20 cellular contexts compared by ENCODE assay signal in genomic region chr1:61436491-61437120, GRCh38.
A peak's percentile ranks its signal among the peaks of the same experiment; 100 is the strongest.
DNase-seq lines count a peak whose midpoint lies in the region; ATAC-seq and TF ChIP-seq lines count a peak whose summit lies in the region.
"Had no signal": no experiment of that assay in that cellular context is flagged by ENCODE, and none has a peak within 500 bp of the region (broad histone marks: within the 10 kb centered on the region; RNA-seq: fewer than 3 reads in every experiment).

No MANE protein-coding gene starts in this region.

- WGBS in right cardiac atrium = 38% methylated on average over 5 of the region's 5 CpGs

- H3K36me3 ChIP-seq in GM23338 (ENCODE audit: insufficient read depth) (no peaks in the 10 kb centered on the region), breast epithelium (no peaks in the 10 kb centered on the region)
- H3K36me3 ChIP-seq: adrenal gland, uterus had no signal

- no peak overlapping the region for H3K4me3 Mint-ChIP-seq in GM23338
- H3K4me3 Mint-ChIP-seq: activated B cell treated with CpG ODN at 0.5 μM for 24 hours; CD4-positive, alpha-beta T cell had no signal

- H3K27ac Mint-ChIP-seq in GM23338 = no peak overlapping the region
- H3K27ac Mint-ChIP-seq: activated B cell treated with CpG ODN at 0.5 μM for 24 hours; activated T-helper 2 cell treated with anti-CD3 and anti-CD28 coated beads, Interferon-gamma antibody, Interleukin-2, Interleukin-4, amounts not matched to agents 10 μg/mL and 5 μg/mL and 100 μg/mL, durations not matched to agents 14 hours and 24 hours and 36 hours; CD4-positive, alpha-beta T cell had no signal

- H3F3A ChIP-seq in GM23338 (replicated peaks; ENCODE audit: low read depth) = no peaks in the 10 kb centered on the region

- H3K4me3 ChIP-seq in GM23338 = no peak overlapping the region
- H3K4me3 ChIP-seq in breast epithelium = no peak overlapping the region
- H3K4me3 ChIP-seq in right cardiac atrium (ENCODE audit: low read length) = no peak overlapping the region
- no peak overlapping the region for H3K4me3 ChIP-seq in retinal pigment epithelial cell (ENCODE audit: low read length)
- H3K4me3 ChIP-seq: adrenal gland, GM23248, uterus had no signal

- intact Hi-C loops in breast epithelium (cut with DNase I; ENCODE audit: low total_unique reads) = no loop called here
- intact Hi-C loops in right cardiac atrium (cut with DNase I) = no loop called here

- H3K27me3 ChIP-seq in GM23338 (ENCODE audit: insufficient read depth) (no peaks in the 10 kb centered on the region), breast epithelium (no peaks in the 10 kb centered on the region), right cardiac atrium (ENCODE audit: control insufficient read depth, insufficient read depth) (no peaks in the 10 kb centered on the region)
- H3K27me3 ChIP-seq: adrenal gland, uterus had no signal

- peak; percentile 26 for DNase-seq in GM23338 (ENCODE audit: low spot score)
- DNase-seq in breast epithelium (ENCODE audit: low spot score in 2 of 2) = no peak
- peak; percentile 50 to 67 (median 56) for DNase-seq in right cardiac atrium
- DNase-seq in retinal pigment epithelial cell (ENCODE audit: low read depth) = peak; percentile 88
- no peak for DNase-seq in NCI-H1417 (lab: John Stamatoyannopoulos, UW)
- DNase-seq in putamen (ENCODE audit: low spot score) = no peak
- DNase-seq in DMS79 treated with DMSO at 0.1 percent for 48 hours (lab: John Stamatoyannopoulos, UW) = no peak
- DNase-seq in HuH-7.5 (ENCODE audit: low spot score) = no peak
- DNase-seq: activated B cell treated with CpG ODN at 0.5 μM for 24 hours; CD4-positive, alpha-beta T cell; NCI-H1105; NCI-H2171 treated with DMSO at 0.1 percent for 48 hours; stimulated activated naive CD4-positive, alpha-beta T cell treated with Interleukin-2 at 50 U/mL for 16 hours; uterus had no signal

- H3K9me3 ChIP-seq in breast epithelium (no peaks in the 10 kb centered on the region), right cardiac atrium (ENCODE audit: control insufficient read depth, low read length) (no peaks in the 10 kb centered on the region)
- H3K9me3 ChIP-seq: adrenal gland, uterus had no signal

- peak overlapping the region; percentile 9; the same call in 1 of the 2 replicates for H3K4me2 ChIP-seq in GM23338
- H3K4me2 ChIP-seq: KMS-11 had no signal

- H3K9me3 Mint-ChIP-seq in GM23338 = no peaks in the 10 kb centered on the region
- H3K9me3 Mint-ChIP-seq: activated B cell treated with CpG ODN at 0.5 μM for 24 hours; activated T-helper 2 cell treated with anti-CD3 and anti-CD28 coated beads, Interferon-gamma antibody, Interleukin-2, Interleukin-4, amounts not matched to agents 10 μg/mL and 5 μg/mL and 100 μg/mL, durations not matched to agents 14 hours and 24 hours and 36 hours; CD4-positive, alpha-beta T cell had no signal

- no peaks in the 10 kb centered on the region for H3K27me3 Mint-ChIP-seq in GM23338 (ENCODE audit: insufficient read depth, low read depth, poor library complexity)
- H3K27me3 Mint-ChIP-seq: CD4-positive, alpha-beta T cell had no signal

- no peaks in the 10 kb centered on the region for H3K9me2 ChIP-seq in GM23338 (ENCODE audit: insufficient read depth)

- H3K27ac ChIP-seq in GM23338 (ENCODE audit: low read depth) (no peak overlapping the region), breast epithelium (peak overlapping the region; percentile 26 to 50), right cardiac atrium (ENCODE audit: low read length) (peak overlapping the region; percentile 94)
- H3K27ac ChIP-seq: epithelial cell of prostate, GM23248, KMS-11, parathyroid adenoma, uterus had no signal

- peaks cover 8% of the 10 kb centered on the region for H3K4me1 Mint-ChIP-seq in GM23338
- H3K4me1 Mint-ChIP-seq: activated B cell treated with CpG ODN at 0.5 μM for 24 hours had no signal

- no peak for TF ChIP-seq POLR2A in breast epithelium (IDR thresholded peaks at IDR 0.05)

- ATAC-seq in GM23338 = peak; percentile 41; the same call in 2 of the 3 replicates
- ATAC-seq in right cardiac atrium = peak; percentile 89 to 90

- no peaks in the 10 kb centered on the region for H4K20me1 ChIP-seq in GM23338 (replicated peaks; ENCODE audit: insufficient read depth)

- H2AFZ ChIP-seq in GM23338 = no peak overlapping the region
- H2AFZ ChIP-seq: GM23248, parathyroid adenoma had no signal

- H3K4me1 ChIP-seq in GM23338 (ENCODE audit: insufficient read depth) = peaks cover 20% of the 10 kb centered on the region
- no peaks in the 10 kb centered on the region for H3K4me1 ChIP-seq in breast epithelium
- peaks cover 24% of the 10 kb centered on the region for H3K4me1 ChIP-seq in right cardiac atrium (ENCODE audit: control insufficient read depth, insufficient read depth, low read length)
- H3K4me1 ChIP-seq: parathyroid adenoma, uterus had no signal

- no peaks in the 10 kb centered on the region for H3K79me2 ChIP-seq in GM23338 (replicated peaks; ENCODE audit: insufficient read depth)
- H3K79me2 ChIP-seq: parathyroid adenoma had no signal

- H3K36me3 Mint-ChIP-seq in GM23338 (ENCODE audit: low read depth) = no peaks in the 10 kb centered on the region

- TF ChIP-seq CTCF in GM23338 (conservative IDR thresholded peaks at IDR 0.05; ENCODE audit: low read depth in 2 of 2) (no peak), breast epithelium (IDR thresholded peaks at IDR 0.05) (no peak), retinal pigment epithelial cell (conservative IDR thresholded peaks at IDR 0.05; ENCODE audit: low read depth, low read length) (no peak)

TF ChIP-seq in GM23338, 12 proteins besides CTCF, POLR2A, EP300 and RAD21 (continues in another document):
- TF ChIP-seq, protein P1, sequence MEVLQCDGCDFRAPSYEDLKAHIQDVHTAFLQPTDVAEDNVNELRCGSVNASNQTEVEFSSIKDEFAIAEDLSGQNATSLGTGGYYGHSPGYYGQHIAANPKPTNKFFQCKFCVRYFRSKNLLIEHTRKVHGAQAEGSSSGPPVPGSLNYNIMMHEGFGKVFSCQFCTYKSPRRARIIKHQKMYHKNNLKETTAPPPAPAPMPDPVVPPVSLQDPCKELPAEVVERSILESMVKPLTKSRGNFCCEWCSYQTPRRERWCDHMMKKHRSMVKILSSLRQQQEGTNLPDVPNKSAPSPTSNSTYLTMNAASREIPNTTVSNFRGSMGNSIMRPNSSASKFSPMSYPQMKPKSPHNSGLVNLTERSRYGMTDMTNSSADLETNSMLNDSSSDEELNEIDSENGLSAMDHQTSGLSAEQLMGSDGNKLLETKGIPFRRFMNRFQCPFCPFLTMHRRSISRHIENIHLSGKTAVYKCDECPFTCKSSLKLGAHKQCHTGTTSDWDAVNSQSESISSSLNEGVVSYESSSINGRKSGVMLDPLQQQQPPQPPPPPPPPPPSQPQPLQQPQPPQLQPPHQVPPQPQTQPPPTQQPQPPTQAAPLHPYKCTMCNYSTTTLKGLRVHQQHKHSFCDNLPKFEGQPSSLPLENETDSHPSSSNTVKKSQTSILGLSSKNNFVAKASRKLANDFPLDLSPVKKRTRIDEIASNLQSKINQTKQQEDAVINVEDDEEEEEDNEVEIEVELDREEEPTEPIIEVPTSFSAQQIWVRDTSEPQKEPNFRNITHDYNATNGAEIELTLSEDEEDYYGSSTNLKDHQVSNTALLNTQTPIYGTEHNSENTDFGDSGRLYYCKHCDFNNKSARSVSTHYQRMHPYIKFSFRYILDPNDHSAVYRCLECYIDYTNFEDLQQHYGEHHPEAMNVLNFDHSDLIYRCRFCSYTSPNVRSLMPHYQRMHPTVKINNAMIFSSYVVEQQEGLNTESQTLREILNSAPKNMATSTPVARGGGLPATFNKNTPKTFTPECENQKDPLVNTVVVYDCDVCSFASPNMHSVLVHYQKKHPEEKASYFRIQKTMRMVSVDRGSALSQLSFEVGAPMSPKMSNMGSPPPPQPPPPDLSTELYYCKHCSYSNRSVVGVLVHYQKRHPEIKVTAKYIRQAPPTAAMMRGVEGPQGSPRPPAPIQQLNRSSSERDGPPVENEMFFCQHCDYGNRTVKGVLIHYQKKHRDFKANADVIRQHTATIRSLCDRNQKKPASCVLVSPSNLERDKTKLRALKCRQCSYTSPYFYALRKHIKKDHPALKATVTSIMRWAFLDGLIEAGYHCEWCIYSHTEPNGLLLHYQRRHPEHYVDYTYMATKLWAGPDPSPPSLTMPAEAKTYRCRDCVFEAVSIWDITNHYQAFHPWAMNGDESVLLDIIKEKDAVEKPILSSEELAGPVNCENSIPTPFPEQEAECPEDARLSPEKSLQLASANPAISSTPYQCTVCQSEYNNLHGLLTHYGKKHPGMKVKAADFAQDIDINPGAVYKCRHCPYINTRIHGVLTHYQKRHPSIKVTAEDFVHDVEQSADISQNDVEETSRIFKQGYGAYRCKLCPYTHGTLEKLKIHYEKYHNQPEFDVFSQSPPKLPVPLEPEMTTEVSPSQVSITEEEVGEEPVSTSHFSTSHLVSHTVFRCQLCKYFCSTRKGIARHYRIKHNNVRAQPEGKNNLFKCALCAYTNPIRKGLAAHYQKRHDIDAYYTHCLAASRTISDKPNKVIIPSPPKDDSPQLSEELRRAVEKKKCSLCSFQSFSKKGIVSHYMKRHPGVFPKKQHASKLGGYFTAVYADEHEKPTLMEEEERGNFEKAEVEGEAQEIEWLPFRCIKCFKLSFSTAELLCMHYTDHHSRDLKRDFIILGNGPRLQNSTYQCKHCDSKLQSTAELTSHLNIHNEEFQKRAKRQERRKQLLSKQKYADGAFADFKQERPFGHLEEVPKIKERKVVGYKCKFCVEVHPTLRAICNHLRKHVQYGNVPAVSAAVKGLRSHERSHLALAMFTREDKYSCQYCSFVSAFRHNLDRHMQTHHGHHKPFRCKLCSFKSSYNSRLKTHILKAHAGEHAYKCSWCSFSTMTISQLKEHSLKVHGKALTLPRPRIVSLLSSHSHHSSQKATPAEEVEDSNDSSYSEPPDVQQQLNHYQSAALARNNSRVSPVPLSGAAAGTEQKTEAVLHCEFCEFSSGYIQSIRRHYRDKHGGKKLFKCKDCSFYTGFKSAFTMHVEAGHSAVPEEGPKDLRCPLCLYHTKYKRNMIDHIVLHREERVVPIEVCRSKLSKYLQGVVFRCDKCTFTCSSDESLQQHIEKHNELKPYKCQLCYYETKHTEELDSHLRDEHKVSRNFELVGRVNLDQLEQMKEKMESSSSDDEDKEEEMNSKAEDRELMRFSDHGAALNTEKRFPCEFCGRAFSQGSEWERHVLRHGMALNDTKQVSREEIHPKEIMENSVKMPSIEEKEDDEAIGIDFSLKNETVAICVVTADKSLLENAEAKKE (CRISPR knock-in tag; IDR thresholded peaks at IDR 0.05) = no peak
- no peak for TF ChIP-seq ZNF114 (CRISPR knock-in tag; IDR thresholded peaks at IDR 0.05)
- no peak for TF ChIP-seq ZNF331 (CRISPR knock-in tag; IDR thresholded peaks at IDR 0.05; ENCODE audit: low read depth)
- TF ChIP-seq, protein P2, sequence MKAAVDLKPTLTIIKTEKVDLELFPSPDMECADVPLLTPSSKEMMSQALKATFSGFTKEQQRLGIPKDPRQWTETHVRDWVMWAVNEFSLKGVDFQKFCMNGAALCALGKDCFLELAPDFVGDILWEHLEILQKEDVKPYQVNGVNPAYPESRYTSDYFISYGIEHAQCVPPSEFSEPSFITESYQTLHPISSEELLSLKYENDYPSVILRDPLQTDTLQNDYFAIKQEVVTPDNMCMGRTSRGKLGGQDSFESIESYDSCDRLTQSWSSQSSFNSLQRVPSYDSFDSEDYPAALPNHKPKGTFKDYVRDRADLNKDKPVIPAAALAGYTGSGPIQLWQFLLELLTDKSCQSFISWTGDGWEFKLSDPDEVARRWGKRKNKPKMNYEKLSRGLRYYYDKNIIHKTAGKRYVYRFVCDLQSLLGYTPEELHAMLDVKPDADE (IDR thresholded peaks at IDR 0.05) = no peak
- TF ChIP-seq POLR2AphosphoS5 (IDR thresholded peaks at IDR 0.05; ENCODE audit: low read depth) = no peak

Comparison
In these comparisons a context has a peak if more than half of its experiments do, and no peak if none do; other contexts are left out.
1. DNase-seq: peak in GM23338 (single experiment), right cardiac atrium (3 of 3) and retinal pigment epithelial cell (single experiment); none in breast epithelium (0 of 2), NCI-H1417 (0 of 3), putamen (single experiment), DMS79 treated with DMSO at 0.1 percent for 48 hours (single experiment) and HuH-7.5 (single experiment).